Comparison of ENCODE assay signal across 14 cellular contexts in the genomic region with DNA sequence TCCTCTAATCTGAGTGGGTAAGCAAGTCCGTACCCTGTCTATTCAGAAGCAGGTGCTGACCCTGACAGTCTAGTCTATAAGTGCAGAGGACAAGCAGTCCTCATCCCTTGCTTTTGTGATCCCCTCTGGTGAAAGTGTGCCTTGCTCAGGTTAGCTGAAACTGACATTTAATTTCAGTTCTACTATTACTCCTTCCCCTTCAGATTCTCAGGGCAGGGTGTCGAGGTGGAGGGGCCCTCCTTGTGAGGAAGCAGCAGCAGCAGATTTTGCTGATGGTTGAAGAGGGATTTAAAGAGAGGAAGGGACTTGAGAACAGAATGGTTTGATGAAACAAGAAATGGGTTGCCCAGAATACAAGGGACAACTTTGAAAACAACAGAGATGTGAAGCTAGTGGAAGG.
DNase-seq lines count a peak whose midpoint lies in the region; ATAC-seq, FAIRE-seq and TF ChIP-seq lines count a peak whose summit lies in the region.
"Had no signal": no experiment of that assay in that cellular context is flagged by ENCODE, and none has a peak within 500 bp of the region (broad histone marks: within the 10 kb centered on the region; RNA-seq: fewer than 3 reads in every experiment).

No MANE protein-coding gene starts in this region.

- peak; percentile 65 for DNase-seq in GM12865 (ENCODE audit: low read depth)
- no peak for DNase-seq in nucleus accumbens (lab: John Stamatoyannopoulos, UW)
- DNase-seq in GM12891 (ENCODE audit: insufficient read length, low spot score): no peak
- DNase-seq in stomach: no peak
- DNase-seq in NCI-H345 treated with DMSO at 0.1 percent for 48 hours (lab: John Stamatoyannopoulos, UW; ENCODE audit: unreplicated experiment): no peak
- DNase-seq: activated gamma-delta T cell treated with Interleukin-2 at 50 U/mL for 16 hours, AML-193, kidney, NCI-H2171, SHP77 had no signal

- no peak for TF ChIP-seq EP300 in stomach (IDR thresholded peaks at IDR 0.05)

- no peak overlapping the region for H3K27ac ChIP-seq in stomach

- intact Hi-C loops in stomach (cut with DNase I; ENCODE audit: low total_unique reads): no loop called here

- 30 to 49% (median 45%) methylated on average over 2 of the region's 2 CpGs for WGBS in stomach, 5 donors

- no peak for TF ChIP-seq POLR2A in GM12891 (IDR thresholded peaks at IDR 0.05; ENCODE audit: low read depth, low read length)
- TF ChIP-seq POLR2A in stomach (IDR thresholded peaks at IDR 0.05): no peak

- no peaks in the 10 kb centered on the region for H3K36me3 ChIP-seq in stomach
- H3K36me3 ChIP-seq: HAP-1 had no signal

- ATAC-seq in GM18873 (IDR thresholded peaks at IDR 0.05; ENCODE audit: low FRiP score, unreplicated experiment) (peak; percentile 26), GM21825 (IDR thresholded peaks at IDR 0.05; ENCODE audit: unreplicated experiment) (peak; percentile 37), HG03460 (IDR thresholded peaks at IDR 0.05; ENCODE audit: unreplicated experiment) (peak; percentile 30)

- H3K27me3 ChIP-seq in stomach: no peaks in the 10 kb centered on the region

- H3K4me1 ChIP-seq in stomach: peaks cover 0 to 9% (median 0%) of the 10 kb centered on the region in 4 donors
- H3K4me1 ChIP-seq: HAP-1 had no signal

- TF ChIP-seq CTCF in GM12865 (IDR thresholded peaks at IDR 0.05; ENCODE audit: insufficient read depth, low read depth, low read length, missing control alignments) (no peak), stomach (IDR thresholded peaks at IDR 0.05) (no peak)

- no peaks in the 10 kb centered on the region for H3K9me3 ChIP-seq in stomach
- H3K9me3 ChIP-seq: HAP-1 had no signal

- FAIRE-seq in GM12891 (lab: Jason Lieb, UNC): no peak
- FAIRE-seq: kidney had no signal

- H3K4me3 ChIP-seq in GM12865 (ENCODE audit: low read depth, low read length) (no peak overlapping the region), stomach (no peak overlapping the region)
- H3K4me3 ChIP-seq: HAP-1 had no signal

TF ChIP-seq in GM12891, 5 proteins besides CTCF, POLR2A, EP300 and RAD21:
- no peak for TF ChIP-seq PAX5 (IDR thresholded peaks at IDR 0.05; ENCODE audit: insufficient read depth, low read length, severe bottlenecking)
- TF ChIP-seq SPI1 (IDR thresholded peaks at IDR 0.05; ENCODE audit: low read depth, low read length): no peak
- no peak for TF ChIP-seq POLR2AphosphoS5 (IDR thresholded peaks at IDR 0.05; ENCODE audit: low read depth, low read length)
- TF ChIP-seq POU2F2 (IDR thresholded peaks at IDR 0.05; ENCODE audit: low read depth, low read length): no peak
- no peak for TF ChIP-seq TAF1 (IDR thresholded peaks at IDR 0.05; ENCODE audit: low read depth, low read length)
